19 cellular contexts compared by ENCODE assay signal in the genomic region with DNA sequence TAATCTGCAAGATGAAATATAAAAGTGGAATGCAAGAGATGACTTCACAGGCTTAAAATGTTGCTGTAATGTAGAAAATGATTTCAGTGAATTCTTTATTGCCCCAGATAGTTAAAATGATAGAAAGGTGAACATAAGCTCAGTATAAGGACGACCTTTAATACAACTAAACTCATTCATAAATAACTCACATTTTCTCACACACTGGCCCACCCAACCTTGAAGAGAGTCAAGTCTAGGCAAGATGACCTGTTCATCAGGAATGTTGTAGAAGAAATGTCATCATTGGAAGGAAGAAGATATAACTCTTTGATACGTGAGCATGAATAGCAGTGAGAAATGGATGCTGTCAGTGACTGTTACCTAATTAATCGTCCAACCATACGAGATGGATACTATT.
DNase-seq lines count a peak whose midpoint lies in the region; ATAC-seq and TF ChIP-seq lines count a peak whose summit lies in the region.
"Had no signal": no experiment of that assay in that cellular context is flagged by ENCODE, and none has a peak within 500 bp of the region (broad histone marks: within the 10 kb centered on the region; RNA-seq: fewer than 3 reads in every experiment).

No MANE protein-coding gene starts in this region.

- no peak overlapping the region for H3K27ac ChIP-seq in gastroesophageal sphincter
- H3K27ac ChIP-seq: hepatocyte had no signal

- no peaks in the 10 kb centered on the region for H3K36me3 ChIP-seq in gastroesophageal sphincter

- 51 to 62% methylated on average over 4 of the region's 4 CpGs for WGBS in gastroesophageal sphincter (ENCODE audit: low coverage in 1 of 2), 2 donors

- peak; percentile 75 for DNase-seq in ACHN
- peak; percentile 23 for DNase-seq in HT-29 (ENCODE audit: low spot score)
- peak; percentile 4 for DNase-seq in astrocyte of the hippocampus (ENCODE audit: low read depth, low spot score)
- no peak for DNase-seq in T1000 (lab: John Stamatoyannopoulos, UW)
- no peak for DNase-seq in GM19240 (ENCODE audit: insufficient read length, low spot score)
- no peak for DNase-seq in NCI-H1694 (lab: John Stamatoyannopoulos, UW)
- DNase-seq: activated CD4-positive, alpha-beta memory T cell treated with anti-CD3 and anti-CD28 coated beads, Interleukin-2, amount 10 ng/mL, durations not matched to agents 7 days and 5 days; activated naive CD8-positive, alpha-beta T cell treated with anti-CD3 and anti-CD28 coated beads, Interleukin-2, amount 50 U/mL, for 24 hours; COR-L47; Karpas-422; left cardiac atrium; NCI-H146; NCI-H524 treated with DMSO at 0.1 percent for 48 hours; occipital lobe had no signal

- no peak for TF ChIP-seq POLR2A in gastroesophageal sphincter (IDR thresholded peaks at IDR 0.05)

- H3K9me3 ChIP-seq in gastroesophageal sphincter, result no peaks in the 10 kb centered on the region

- TF ChIP-seq CTCF in gastroesophageal sphincter (IDR thresholded peaks at IDR 0.05), result no peak

- no peak overlapping the region for H3K4me3 ChIP-seq in gastroesophageal sphincter
- H3K4me3 ChIP-seq: hepatocyte, smooth muscle cell had no signal

- no peaks in the 10 kb centered on the region for H3K4me1 ChIP-seq in gastroesophageal sphincter

- no peak for TF ChIP-seq EP300 in gastroesophageal sphincter (IDR thresholded peaks at IDR 0.05)

- in situ Hi-C loops in ACHN (cut with HindIII; ENCODE audit: low pct_ligation_motif_present, low pct_unique_long_range_greater_than_20kb, low sequenced_read_pairs), result no loop called here

- ATAC-seq in gastroesophageal sphincter (peak; percentile 46), GM19023 (IDR thresholded peaks at IDR 0.05; ENCODE audit: unreplicated experiment) (no peak)
- ATAC-seq: activated naive CD8-positive, alpha-beta T cell treated with anti-CD3 and anti-CD28 coated beads, Interleukin-2, amount 50 U/mL, for 24 hours; stimulated activated memory B cell treated with anti-CD40 and anti-IgM and Interleukin-4, amounts not matched to agents 10 μg/mL and 1 μg/mL and 100 μg/mL, for 72 hours had no signal

- H3K27me3 ChIP-seq in gastroesophageal sphincter, result no peaks in the 10 kb centered on the region
- H3K27me3 ChIP-seq: hepatocyte had no signal

Comparison
In these comparisons a context has a peak if more than half of its experiments do, and no peak if none do; other contexts are left out.
1. DNase-seq: peak in ACHN (single experiment), HT-29 (single experiment) and astrocyte of the hippocampus (single experiment); none in T1000 (single experiment), GM19240 (single experiment) and NCI-H1694 (single experiment).